In the genomic region with DNA sequence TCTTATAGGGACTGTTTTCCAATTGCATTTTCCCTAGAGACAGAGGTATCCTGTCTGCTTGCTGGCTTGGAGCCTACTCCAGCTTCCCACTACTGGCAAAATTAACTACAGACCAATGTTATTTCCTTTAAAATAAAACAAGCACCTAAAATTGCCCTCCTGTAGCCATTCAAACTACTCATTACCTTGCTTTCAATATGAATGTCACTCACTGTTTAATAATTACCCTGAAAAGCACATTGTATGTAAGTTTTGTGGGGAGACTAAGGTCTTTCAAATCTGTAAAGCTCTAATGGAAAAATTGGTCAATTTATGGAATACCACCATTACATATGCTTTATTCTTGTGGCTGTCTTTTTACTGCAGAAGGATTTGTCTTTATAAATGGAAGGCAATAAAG, we compare ENCODE assay signal across 14 cellular contexts.
DNase-seq lines count a peak whose midpoint lies in the region; ATAC-seq, FAIRE-seq and TF ChIP-seq lines count a peak whose summit lies in the region.
"Had no signal": no experiment of that assay in that cellular context is flagged by ENCODE, and none has a peak within 500 bp of the region (broad histone marks: within the 10 kb centered on the region; RNA-seq: fewer than 3 reads in every experiment).

No MANE protein-coding gene starts in this region.

- in situ Hi-C loops in GM12878 (cut with MboI), result no loop called here

- FAIRE-seq in GM12878 (lab: Jason Lieb, UNC), result no peak

- no peak overlapping the region for H3K4me2 ChIP-seq in GM12878 (ENCODE audit: control insufficient read depth, insufficient read depth)
- H3K4me2 ChIP-seq: neural progenitor cell had no signal

- H3K4me3 ChIP-seq in GM12878, result no peak overlapping the region
- H3K4me3 ChIP-seq: colonic mucosa, neural progenitor cell had no signal

- POLR2A ChIA-PET in GM12878 (lab: Charles Lee), result interaction anchor here (0.5 to 1.1 kb wide), 3 partner anchors 18 to 29 kb away, joined by 3 read pairs; no protein-coding TSS in a partner anchor

- TF ChIP-seq CTCF in GM12878 (IDR thresholded peaks at IDR 0.05 in 2 of 3, conservative IDR thresholded peaks at IDR 0.05 in 1 of 3; ENCODE audit: control insufficient read depth in 2 of 3, extremely low read depth in 1 of 3, insufficient read depth in 1 of 3, low read depth in 3 of 3, low read length in 3 of 3), result no peak

- intact Hi-C loops in GM12878 (cut with micrococcal nuclease; ENCODE audit: unreplicated experiment), result no loop called here

- no peak for TF ChIP-seq RAD21 in GM12878 (IDR thresholded peaks at IDR 0.05; ENCODE audit: insufficient read depth, low read depth, low read length)

- SMC1A ChIA-PET in GM12878 (lab: Charles Lee; ENCODE audit: uncharacterized antibody, unreplicated experiment), result interaction anchor here (0.6 to 23.4 kb wide), 8 partner anchors 9 to 71 kb away, joined by 3 to 443 read pairs (median 4); no protein-coding TSS in a partner anchor

- RAD21 ChIA-PET in GM12878 (lab: Charles Lee; ENCODE audit: unreplicated experiment), result interaction anchor here (1.0 to 1.9 kb wide), 7 partner anchors 11 to 434 kb away, joined by 3 to 14 read pairs (median 5); no protein-coding TSS in a partner anchor

- DNase-seq in GM12878 (ENCODE audit: low read depth, low spot score) (no peak), NCI-H345 (lab: John Stamatoyannopoulos, UW) (no peak), SW480 (ENCODE audit: low spot score) (no peak), cerebellar cortex (ENCODE audit: low spot score) (no peak)
- DNase-seq: activated CD4-positive, CD25-positive, alpha-beta regulatory T cell; activated naive CD8-positive, alpha-beta T cell treated with anti-CD3 and anti-CD28 coated beads, Interleukin-2, amount 10 ng/mL, durations not matched to agents 7 days and 5 days; colonic mucosa; NCI-H524; SHP77 treated with DMSO at 0.1 percent for 48 hours; stimulated activated CD8-positive, alpha-beta memory T cell treated with anti-CD3 and anti-CD28 coated beads, Interleukin-4, amount 100 ng/mL, for 48 hours had no signal

- H3K9ac ChIP-seq in GM12878 (ENCODE audit: control insufficient read depth, insufficient read depth, low read length), result no peak overlapping the region
- H3K9ac ChIP-seq: neural progenitor cell had no signal

- no peaks in the 10 kb centered on the region for H3K36me3 ChIP-seq in GM12878 (ENCODE audit: control insufficient read depth in 2 of 2, insufficient read depth in 2 of 2, low read length in 1 of 2)
- H3K36me3 ChIP-seq: colonic mucosa, neural progenitor cell had no signal

- H3K27ac ChIP-seq in GM12878 (ENCODE audit: control insufficient read depth, insufficient read depth), result no peak overlapping the region
- H3K27ac ChIP-seq: colonic mucosa, neural progenitor cell had no signal

- H2AFZ ChIP-seq in GM12878 (ENCODE audit: control insufficient read depth, low read depth, low read length), result no peak overlapping the region
- H2AFZ ChIP-seq: neural progenitor cell had no signal

- BruUV-seq in GM12878 (replicated peaks; lab: Mats Ljungman, UMichigan), result no TSS peak

- H3K9me3 ChIP-seq in GM12878 (replicated peaks; ENCODE audit: control insufficient read depth, insufficient read depth, low read length), result no peaks in the 10 kb centered on the region
- H3K9me3 ChIP-seq: colonic mucosa had no signal

- CTCF ChIA-PET in GM12878 (lab: Yijun Ruan, JAX), result interaction anchor here (0.8 to 2.6 kb wide), 4 partner anchors 8 to 47 kb away, joined by 3 to 10 read pairs (median 4); no protein-coding TSS in a partner anchor

- TF ChIP-seq EP300 in GM12878 (IDR thresholded peaks at IDR 0.05; ENCODE audit: borderline replicate concordance in 1 of 2, control insufficient read depth in 1 of 2, low read depth in 2 of 2, low read length in 2 of 2), result peak in 1 of 2 experiments; percentile 62; a peak in 1 of 4 replicates

- no peaks in the 10 kb centered on the region for H3K27me3 ChIP-seq in GM12878 (replicated peaks in 1 of 2; ENCODE audit: control insufficient read depth in 2 of 2, insufficient read depth in 2 of 2, low read length in 1 of 2)
- H3K27me3 ChIP-seq: colonic mucosa, neural progenitor cell had no signal

- peak; percentile 29 for ATAC-seq in GM18511 (IDR thresholded peaks at IDR 0.05; ENCODE audit: unreplicated experiment)
- ATAC-seq in GM19468 (IDR thresholded peaks at IDR 0.05; ENCODE audit: extremely low read depth, unreplicated experiment), result peak; percentile 15
- ATAC-seq in HG03378 (IDR thresholded peaks at IDR 0.05; ENCODE audit: unreplicated experiment), result peak; percentile 40
- peak; percentile 32 for ATAC-seq in GM12878

- H4K20me1 ChIP-seq in GM12878 (ENCODE audit: control insufficient read depth, insufficient read depth), result no peaks in the 10 kb centered on the region

- peaks cover 55% of the 10 kb centered on the region for H3K79me2 ChIP-seq in GM12878 (ENCODE audit: control insufficient read depth, insufficient read depth, low read length)

- peaks cover 76% of the 10 kb centered on the region for H3K4me1 ChIP-seq in GM12878 (ENCODE audit: control insufficient read depth, insufficient read depth, low read length)

- TF ChIP-seq POLR2A in GM12878 (IDR thresholded peaks at IDR 0.05; ENCODE audit: low read depth, low read length), result no peak

TF ChIP-seq in GM12878, 131 proteins besides CTCF, POLR2A, EP300 and RAD21:
- TF ChIP-seq IKZF1 (conservative IDR thresholded peaks at IDR 0.05), result 0 out of 2 replicates have a peak, but pooled peaks have one; percentile 32
- TF ChIP-seq ZNF687 (IDR thresholded peaks at IDR 0.05), result no peak
- TF ChIP-seq BCL11A (IDR thresholded peaks at IDR 0.05; ENCODE audit: low read depth, low read length), result 0 out of 2 replicates have a peak, but pooled peaks have one; percentile 41
- TF ChIP-seq DPF2 (IDR thresholded peaks at IDR 0.05), result peak; percentile 43; the same call in 1 of the 2 replicates
- peak; percentile 84 for TF ChIP-seq JUNB (IDR thresholded peaks at IDR 0.05)
- no peak for TF ChIP-seq LARP7 (IDR thresholded peaks at IDR 0.05)
- TF ChIP-seq TCF12 (IDR thresholded peaks at IDR 0.05; ENCODE audit: low read depth, low read length), result no peak
- TF ChIP-seq IKZF2 (IDR thresholded peaks at IDR 0.05), result 0 out of 4 replicates have a peak, but pooled peaks of 1 of the 2 experiments have one; percentile 45
- peak; percentile 59; the same call in 1 of the 2 replicates for TF ChIP-seq NFIC (IDR thresholded peaks at IDR 0.05; ENCODE audit: low read depth, low read length)
- TF ChIP-seq ZNF217 (IDR thresholded peaks at IDR 0.05), result peak; percentile 62; the same call in 1 of the 2 replicates
- TF ChIP-seq IRF4 (IDR thresholded peaks at IDR 0.05; ENCODE audit: low read depth, low read length), result peak; percentile 58; the same call in 1 of the 2 replicates
- peak; percentile 69 for TF ChIP-seq MTA2 (IDR thresholded peaks at IDR 0.05; ENCODE audit: low read depth)
- TF ChIP-seq, protein P1, sequence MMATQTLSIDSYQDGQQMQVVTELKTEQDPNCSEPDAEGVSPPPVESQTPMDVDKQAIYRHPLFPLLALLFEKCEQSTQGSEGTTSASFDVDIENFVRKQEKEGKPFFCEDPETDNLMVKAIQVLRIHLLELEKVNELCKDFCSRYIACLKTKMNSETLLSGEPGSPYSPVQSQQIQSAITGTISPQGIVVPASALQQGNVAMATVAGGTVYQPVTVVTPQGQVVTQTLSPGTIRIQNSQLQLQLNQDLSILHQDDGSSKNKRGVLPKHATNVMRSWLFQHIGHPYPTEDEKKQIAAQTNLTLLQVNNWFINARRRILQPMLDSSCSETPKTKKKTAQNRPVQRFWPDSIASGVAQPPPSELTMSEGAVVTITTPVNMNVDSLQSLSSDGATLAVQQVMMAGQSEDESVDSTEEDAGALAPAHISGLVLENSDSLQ (IDR thresholded peaks at IDR 0.05), result peak; percentile 67
TF ChIP-seq in GM12878: peak in this region for 10.
